ENCODE assay signal across 1 cellular context in the genomic region with DNA sequence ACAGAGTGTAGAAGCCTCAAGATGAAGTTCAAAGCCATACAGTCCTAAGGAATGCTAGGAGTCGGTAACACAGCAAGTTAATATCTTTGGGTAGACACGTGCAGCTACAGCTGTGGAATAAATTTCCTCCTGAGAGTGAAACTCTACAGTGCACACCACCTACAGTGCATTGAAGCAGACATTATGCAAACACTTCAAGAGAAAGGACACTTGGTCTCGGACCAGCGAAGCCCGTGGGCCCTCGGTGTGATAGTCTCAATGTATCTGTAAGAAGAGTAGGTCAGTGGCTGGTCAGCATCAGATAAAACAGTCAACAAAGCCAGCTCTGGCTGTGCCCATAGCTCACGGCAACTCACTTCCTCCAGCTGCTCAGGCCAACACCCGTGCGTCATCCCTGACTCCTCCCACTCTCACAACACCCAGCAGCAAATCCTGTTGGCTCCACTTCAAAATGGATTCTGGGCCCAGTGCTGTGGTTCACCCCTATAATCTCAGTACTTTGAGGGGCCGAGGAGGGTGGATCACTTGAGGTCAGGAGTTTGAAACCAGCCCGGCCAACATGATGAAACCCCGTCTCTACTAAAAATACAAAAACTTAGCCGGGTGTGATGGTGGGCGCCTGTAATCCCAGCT.
TF ChIP-seq lines count a peak whose summit lies in the region.

No MANE protein-coding gene starts in this region.

TF ChIP-seq in HCT116, 20 proteins besides CTCF, POLR2A, EP300 and RAD21:
- TF ChIP-seq, protein P1, sequence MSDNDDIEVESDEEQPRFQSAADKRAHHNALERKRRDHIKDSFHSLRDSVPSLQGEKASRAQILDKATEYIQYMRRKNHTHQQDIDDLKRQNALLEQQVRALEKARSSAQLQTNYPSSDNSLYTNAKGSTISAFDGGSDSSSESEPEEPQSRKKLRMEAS (IDR thresholded peaks at IDR 0.05), result 0 out of 2 replicates have a peak, but pooled peaks have one; percentile 15
TF ChIP-seq in HCT116: peak in this region for 1; not testable (repeated sequence) for 19.
